ENCODE assay signal across 1 cellular context in genomic region chr11:69595805-69596665, GRCh38.
A peak's percentile ranks its signal among the peaks of the same experiment; 100 is the strongest.
TF ChIP-seq lines count a peak whose summit lies in the region.

No MANE protein-coding gene starts in this region.

TF ChIP-seq in HepG2, 621 proteins besides CTCF, POLR2A, EP300 and RAD21 (continues in another document):
- TF ChIP-seq GRHL1 (CRISPR knock-in tag; conservative IDR thresholded peaks at IDR 0.05) = no peak
- TF ChIP-seq, protein P1, sequence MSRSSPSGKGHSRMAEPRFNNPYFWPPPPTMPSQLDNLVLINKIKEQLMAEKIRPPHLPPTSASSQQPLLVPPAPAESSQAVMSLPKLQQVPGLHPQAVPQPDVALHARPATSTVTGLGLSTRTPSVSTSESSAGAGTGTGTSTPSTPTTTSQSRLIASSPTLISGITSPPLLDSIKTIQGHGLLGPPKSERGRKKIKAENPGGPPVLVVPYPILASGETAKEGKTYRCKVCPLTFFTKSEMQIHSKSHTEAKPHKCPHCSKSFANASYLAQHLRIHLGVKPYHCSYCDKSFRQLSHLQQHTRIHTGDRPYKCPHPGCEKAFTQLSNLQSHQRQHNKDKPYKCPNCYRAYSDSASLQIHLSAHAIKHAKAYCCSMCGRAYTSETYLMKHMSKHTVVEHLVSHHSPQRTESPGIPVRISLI (CRISPR knock-in tag; IDR thresholded peaks at IDR 0.05; ENCODE audit: borderline replicate concordance) = no peak
- no peak for TF ChIP-seq ZNF337 (CRISPR knock-in tag; IDR thresholded peaks at IDR 0.05; ENCODE audit: borderline replicate concordance, low read depth)
- no peak for TF ChIP-seq TEAD2 (CRISPR knock-in tag; IDR thresholded peaks at IDR 0.05)
- no peak for TF ChIP-seq TGIF2 (CRISPR knock-in tag; IDR thresholded peaks at IDR 0.05)
- TF ChIP-seq ZBTB26 (CRISPR knock-in tag; IDR thresholded peaks at IDR 0.05; ENCODE audit: borderline replicate concordance) = no peak
- TF ChIP-seq ATM (IDR thresholded peaks at IDR 0.05; ENCODE audit: borderline replicate concordance) = peak; percentile 30; the same call in 1 of the 2 replicates
- TF ChIP-seq SIN3B (IDR thresholded peaks at IDR 0.05; ENCODE audit: low read length) = no peak
- TF ChIP-seq SOX13 (IDR thresholded peaks at IDR 0.05) = no peak
- TF ChIP-seq SOX13 (CRISPR knock-in tag; conservative IDR thresholded peaks at IDR 0.05 in 1 of 2, IDR thresholded peaks at IDR 0.05 in 1 of 2) = no peak
- 0 out of 2 replicates have a peak, but pooled peaks have one; percentile 34 for TF ChIP-seq NFRKB (IDR thresholded peaks at IDR 0.05)
- no peak for TF ChIP-seq RBAK (CRISPR knock-in tag; IDR thresholded peaks at IDR 0.05)
- TF ChIP-seq MNT (IDR thresholded peaks at IDR 0.05) = peak; percentile 96
- TF ChIP-seq SMARCE1 (IDR thresholded peaks at IDR 0.05; ENCODE audit: borderline replicate concordance) = no peak
- TF ChIP-seq MZF1 (CRISPR knock-in tag; IDR thresholded peaks at IDR 0.05; ENCODE audit: borderline replicate concordance) = no peak
- TF ChIP-seq ARID2 (CRISPR knock-in tag; IDR thresholded peaks at IDR 0.05; ENCODE audit: borderline replicate concordance) = no peak
- TF ChIP-seq HDAC2 (CRISPR knock-in tag; IDR thresholded peaks at IDR 0.05) = no peak
- no peak for TF ChIP-seq ZBTB7A (CRISPR knock-in tag; IDR thresholded peaks at IDR 0.05)
- TF ChIP-seq MXD4 (CRISPR knock-in tag; IDR thresholded peaks at IDR 0.05) = no peak
- no peak for TF ChIP-seq SNRNP70 (IDR thresholded peaks at IDR 0.05; ENCODE audit: low read depth, low read length)
- no peak for TF ChIP-seq PLSCR1 (CRISPR knock-in tag; IDR thresholded peaks at IDR 0.05; ENCODE audit: borderline replicate concordance)
- no peak for TF ChIP-seq TCF7L2 (IDR thresholded peaks at IDR 0.05; ENCODE audit: low read depth, low read length)
- no peak for TF ChIP-seq PHF21A (CRISPR knock-in tag; IDR thresholded peaks at IDR 0.05)
- no peak for TF ChIP-seq KAT7 (CRISPR knock-in tag; IDR thresholded peaks at IDR 0.05; ENCODE audit: borderline replicate concordance)
- TF ChIP-seq ZC3H13 (CRISPR knock-in tag; IDR thresholded peaks at IDR 0.05) = no peak
- no peak for TF ChIP-seq ZHX1 (CRISPR knock-in tag; IDR thresholded peaks at IDR 0.05; ENCODE audit: low read depth)
- TF ChIP-seq, protein P2, sequence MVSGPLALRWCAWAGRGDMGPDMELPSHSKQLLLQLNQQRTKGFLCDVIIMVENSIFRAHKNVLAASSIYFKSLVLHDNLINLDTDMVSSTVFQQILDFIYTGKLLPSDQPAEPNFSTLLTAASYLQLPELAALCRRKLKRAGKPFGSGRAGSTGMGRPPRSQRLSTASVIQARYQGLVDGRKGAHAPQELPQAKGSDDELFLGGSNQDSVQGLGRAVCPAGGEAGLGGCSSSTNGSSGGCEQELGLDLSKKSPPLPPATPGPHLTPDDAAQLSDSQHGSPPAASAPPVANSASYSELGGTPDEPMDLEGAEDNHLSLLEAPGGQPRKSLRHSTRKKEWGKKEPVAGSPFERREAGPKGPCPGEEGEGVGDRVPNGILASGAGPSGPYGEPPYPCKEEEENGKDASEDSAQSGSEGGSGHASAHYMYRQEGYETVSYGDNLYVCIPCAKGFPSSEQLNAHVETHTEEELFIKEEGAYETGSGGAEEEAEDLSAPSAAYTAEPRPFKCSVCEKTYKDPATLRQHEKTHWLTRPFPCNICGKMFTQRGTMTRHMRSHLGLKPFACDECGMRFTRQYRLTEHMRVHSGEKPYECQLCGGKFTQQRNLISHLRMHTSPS (CRISPR knock-in tag; IDR thresholded peaks at IDR 0.05; ENCODE audit: low read depth) = no peak
- TF ChIP-seq IRX3 (CRISPR knock-in tag; IDR thresholded peaks at IDR 0.05; ENCODE audit: borderline replicate concordance, low read depth) = no peak
- TF ChIP-seq ZNF207 (IDR thresholded peaks at IDR 0.05; ENCODE audit: borderline replicate concordance) = peak; percentile 79; the same call in 1 of the 2 replicates
- no peak for TF ChIP-seq NFE2L1 (CRISPR knock-in tag; IDR thresholded peaks at IDR 0.05; ENCODE audit: borderline replicate concordance)
- TF ChIP-seq ZNF891 (CRISPR knock-in tag; IDR thresholded peaks at IDR 0.05) = no peak
- TF ChIP-seq XBP1 (CRISPR knock-in tag; IDR thresholded peaks at IDR 0.05) = no peak
- no peak for TF ChIP-seq NFIB (CRISPR knock-in tag; IDR thresholded peaks at IDR 0.05; ENCODE audit: borderline replicate concordance)
- no peak for TF ChIP-seq ZFP36L1 (CRISPR knock-in tag; IDR thresholded peaks at IDR 0.05)
- 0 out of 2 replicates have a peak, but pooled peaks have one; percentile 46 for TF ChIP-seq NBN (conservative IDR thresholded peaks at IDR 0.05)
- no peak for TF ChIP-seq ZNF230 (CRISPR knock-in tag; IDR thresholded peaks at IDR 0.05)
- TF ChIP-seq ZNF510 (CRISPR knock-in tag; IDR thresholded peaks at IDR 0.05; ENCODE audit: low read depth) = no peak
- no peak for TF ChIP-seq ZBTB20 (CRISPR knock-in tag; IDR thresholded peaks at IDR 0.05; ENCODE audit: borderline replicate concordance, low read depth)
- no peak for TF ChIP-seq ZNF703 (CRISPR knock-in tag; IDR thresholded peaks at IDR 0.05; ENCODE audit: borderline replicate concordance)
- no peak for TF ChIP-seq ZNF850 (CRISPR knock-in tag; conservative IDR thresholded peaks at IDR 0.05)
- no peak for TF ChIP-seq ZNF724P (CRISPR knock-in tag; IDR thresholded peaks at IDR 0.05; ENCODE audit: borderline replicate concordance)
- no peak for TF ChIP-seq THYN1 (CRISPR knock-in tag; IDR thresholded peaks at IDR 0.05; ENCODE audit: borderline replicate concordance, low read depth)
- no peak for TF ChIP-seq SMYD3 (CRISPR knock-in tag; IDR thresholded peaks at IDR 0.05)
- TF ChIP-seq HMG20B (CRISPR knock-in tag; conservative IDR thresholded peaks at IDR 0.05) = no peak
- no peak for TF ChIP-seq FOXK2 (IDR thresholded peaks at IDR 0.05)
- no peak for TF ChIP-seq ZNF841 (CRISPR knock-in tag; IDR thresholded peaks at IDR 0.05; ENCODE audit: borderline replicate concordance)
- TF ChIP-seq, protein P3, sequence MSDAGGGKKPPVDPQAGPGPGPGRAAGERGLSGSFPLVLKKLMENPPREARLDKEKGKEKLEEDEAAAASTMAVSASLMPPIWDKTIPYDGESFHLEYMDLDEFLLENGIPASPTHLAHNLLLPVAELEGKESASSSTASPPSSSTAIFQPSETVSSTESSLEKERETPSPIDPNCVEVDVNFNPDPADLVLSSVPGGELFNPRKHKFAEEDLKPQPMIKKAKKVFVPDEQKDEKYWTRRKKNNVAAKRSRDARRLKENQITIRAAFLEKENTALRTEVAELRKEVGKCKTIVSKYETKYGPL (CRISPR knock-in tag; IDR thresholded peaks at IDR 0.05) = no peak
- TF ChIP-seq ZNF282 (IDR thresholded peaks at IDR 0.05; ENCODE audit: partially characterized antibody) = peak; percentile 87
- TF ChIP-seq PLRG1 (conservative IDR thresholded peaks at IDR 0.05) = peak; percentile 71; the same call in 1 of the 2 replicates
- TF ChIP-seq, protein P4, sequence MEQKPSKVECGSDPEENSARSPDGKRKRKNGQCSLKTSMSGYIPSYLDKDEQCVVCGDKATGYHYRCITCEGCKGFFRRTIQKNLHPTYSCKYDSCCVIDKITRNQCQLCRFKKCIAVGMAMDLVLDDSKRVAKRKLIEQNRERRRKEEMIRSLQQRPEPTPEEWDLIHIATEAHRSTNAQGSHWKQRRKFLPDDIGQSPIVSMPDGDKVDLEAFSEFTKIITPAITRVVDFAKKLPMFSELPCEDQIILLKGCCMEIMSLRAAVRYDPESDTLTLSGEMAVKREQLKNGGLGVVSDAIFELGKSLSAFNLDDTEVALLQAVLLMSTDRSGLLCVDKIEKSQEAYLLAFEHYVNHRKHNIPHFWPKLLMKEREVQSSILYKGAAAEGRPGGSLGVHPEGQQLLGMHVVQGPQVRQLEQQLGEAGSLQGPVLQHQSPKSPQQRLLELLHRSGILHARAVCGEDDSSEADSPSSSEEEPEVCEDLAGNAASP (CRISPR knock-in tag; IDR thresholded peaks at IDR 0.05; ENCODE audit: borderline replicate concordance) = no peak
- no peak for TF ChIP-seq DNMT3B (CRISPR knock-in tag; conservative IDR thresholded peaks at IDR 0.05)
- TF ChIP-seq NCOR1 (IDR thresholded peaks at IDR 0.05; ENCODE audit: borderline replicate concordance, low read length) = no peak
- TF ChIP-seq, protein P5, sequence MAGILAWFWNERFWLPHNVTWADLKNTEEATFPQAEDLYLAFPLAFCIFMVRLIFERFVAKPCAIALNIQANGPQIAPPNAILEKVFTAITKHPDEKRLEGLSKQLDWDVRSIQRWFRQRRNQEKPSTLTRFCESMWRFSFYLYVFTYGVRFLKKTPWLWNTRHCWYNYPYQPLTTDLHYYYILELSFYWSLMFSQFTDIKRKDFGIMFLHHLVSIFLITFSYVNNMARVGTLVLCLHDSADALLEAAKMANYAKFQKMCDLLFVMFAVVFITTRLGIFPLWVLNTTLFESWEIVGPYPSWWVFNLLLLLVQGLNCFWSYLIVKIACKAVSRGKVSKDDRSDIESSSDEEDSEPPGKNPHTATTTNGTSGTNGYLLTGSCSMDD (CRISPR knock-in tag; IDR thresholded peaks at IDR 0.05) = no peak
- TF ChIP-seq KDM5B (CRISPR knock-in tag; IDR thresholded peaks at IDR 0.05; ENCODE audit: borderline replicate concordance) = no peak
- TF ChIP-seq HHEX (CRISPR knock-in tag; IDR thresholded peaks at IDR 0.05) = no peak
- TF ChIP-seq, protein P6, sequence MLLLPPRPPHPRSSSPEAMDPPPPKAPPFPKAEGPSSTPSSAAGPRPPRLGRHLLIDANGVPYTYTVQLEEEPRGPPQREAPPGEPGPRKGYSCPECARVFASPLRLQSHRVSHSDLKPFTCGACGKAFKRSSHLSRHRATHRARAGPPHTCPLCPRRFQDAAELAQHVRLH (CRISPR knock-in tag; IDR thresholded peaks at IDR 0.05; ENCODE audit: borderline replicate concordance, low read depth) = no peak
- no peak for TF ChIP-seq MIXL1 (CRISPR knock-in tag; IDR thresholded peaks at IDR 0.05)
- no peak for TF ChIP-seq ARNT (IDR thresholded peaks at IDR 0.05)
- TF ChIP-seq ZIK1 (CRISPR knock-in tag; IDR thresholded peaks at IDR 0.05; ENCODE audit: borderline replicate concordance, low read depth) = no peak
